12 cellular contexts compared by ENCODE assay signal in genomic region chr1:18938008-18938706, GRCh38. TPM values are rescaled to one million over a fixed set of nuclear protein-coding genes. Genes with fewer than 3 reads are reported as not detected.
DNase-seq lines count a peak whose midpoint lies in the region; ATAC-seq, FAIRE-seq and TF ChIP-seq lines count a peak whose summit lies in the region.
"Had no signal": no experiment of that assay in that cellular context is flagged by ENCODE, and none has a peak within 500 bp of the region (broad histone marks: within the 10 kb centered on the region; RNA-seq: fewer than 3 reads in every experiment).

No MANE protein-coding gene starts in this region.

- FAIRE-seq in GM12891 (lab: Jason Lieb, UNC), result no peak
- FAIRE-seq: bronchial epithelial cell had no signal

- TF ChIP-seq CTCF in RWPE1 (conservative IDR thresholded peaks at IDR 0.05; ENCODE audit: low read depth), result no peak
- no peak for TF ChIP-seq CTCF in foreskin keratinocyte (conservative IDR thresholded peaks at IDR 0.05)

- no peak overlapping the region for H3K9ac ChIP-seq in rectal smooth muscle tissue (ENCODE audit: low read length)

- H3K27ac ChIP-seq in RWPE1, result peak overlapping the region; percentile 95
- H3K27ac ChIP-seq in foreskin keratinocyte, result peak overlapping the region; percentile 86
- peak overlapping the region; percentile 1 for H3K27ac ChIP-seq in rectal smooth muscle tissue (ENCODE audit: low read depth, low read length)

- peaks cover 42% of the 10 kb centered on the region for H3K4me1 ChIP-seq in foreskin keratinocyte
- H3K4me1 ChIP-seq in rectal smooth muscle tissue (ENCODE audit: control insufficient read depth, insufficient read depth, low read length), result peaks cover 37% of the 10 kb centered on the region

- CTCF ChIA-PET in RWPE1 (lab: Yijun Ruan, JAX), result interaction anchor here (0.7 to 1.4 kb wide), 2 partner anchors 11 to 31 kb away, joined by 3 to 4 read pairs; no protein-coding TSS in a partner anchor

- no peaks in the 10 kb centered on the region for H3K36me3 ChIP-seq in rectal smooth muscle tissue (ENCODE audit: control insufficient read depth, insufficient read depth, low read length)

- no peak for TF ChIP-seq POLR2A in GM12891 (IDR thresholded peaks at IDR 0.05; ENCODE audit: low read depth, low read length)

- no peak for ATAC-seq in foreskin keratinocyte
- ATAC-seq: WTC11 had no signal

- POLR2A ChIA-PET in RWPE1 (lab: Yijun Ruan, JAX; ENCODE audit: low non-redundant PET), result no interaction called here

- no peak overlapping the region for H3K4me3 ChIP-seq in rectal smooth muscle tissue (ENCODE audit: low read length)

- DNase-seq in DMS 273 (lab: John Stamatoyannopoulos, UW; ENCODE audit: unreplicated experiment) (peak; percentile 86), RWPE1 (ENCODE audit: low spot score) (no peak), foreskin keratinocyte (no peak), pons (ENCODE audit: low spot score) (no peak), GM12891 (ENCODE audit: insufficient read length, low spot score) (no peak), HuH-7.5 (ENCODE audit: low spot score) (no peak), SKM-1 treated with dmso at 0.1 percent for 144 hours (lab: John Stamatoyannopoulos, UW; ENCODE audit: unreplicated experiment) (no peak)
- DNase-seq: activated T-cell treated with anti-CD3 and anti-CD28 coated beads, Interleukin-2, amount 50 U/mL, for 4 hours; GOT3 had no signal

- H3K27me3 ChIP-seq in foreskin keratinocyte (no peaks in the 10 kb centered on the region), rectal smooth muscle tissue (ENCODE audit: control insufficient read depth, insufficient read depth, low read length) (no peaks in the 10 kb centered on the region)

TF ChIP-seq in GM12891, 5 proteins besides CTCF, POLR2A, EP300 and RAD21:
- no peak for TF ChIP-seq SPI1 (IDR thresholded peaks at IDR 0.05; ENCODE audit: low read depth, low read length)
- no peak for TF ChIP-seq TAF1 (IDR thresholded peaks at IDR 0.05; ENCODE audit: low read depth, low read length)
- no peak for TF ChIP-seq POLR2AphosphoS5 (IDR thresholded peaks at IDR 0.05; ENCODE audit: low read depth, low read length)
- TF ChIP-seq POU2F2 (IDR thresholded peaks at IDR 0.05; ENCODE audit: low read depth, low read length), result no peak
- TF ChIP-seq PAX5 (IDR thresholded peaks at IDR 0.05; ENCODE audit: insufficient read depth, low read length, severe bottlenecking), result no peak

RNA-seq across cellular contexts. Expression of gene IFFO2, which starts 18.3 kb away (rescaled TPM):
- 47.5 and 57.3 TPM in 2 replicates for total RNA-seq in foreskin keratinocyte
- polyA plus RNA-seq in foreskin keratinocyte, result 18.3 and 23.6 TPM in 2 replicates
- 8.1 TPM for polyA plus RNA-seq in GM12891 (2012; ENCODE audit: low read depth, missing spikeins)

RNA-seq across cellular contexts. Expression of gene ALDH4A1, which starts 35.8 kb away (rescaled TPM):
- total RNA-seq in foreskin keratinocyte, result 26.7 and 33.2 TPM in 2 replicates
- polyA plus RNA-seq in foreskin keratinocyte, result 26.3 and 32.6 TPM in 2 replicates
- polyA plus RNA-seq in GM12891 (2012; ENCODE audit: low read depth, missing spikeins), result 8.5 TPM

Comparison
In these comparisons a context has a peak if more than half of its experiments do, and no peak if none do; other contexts are left out.
1. H3K27ac ChIP-seq: peak in every context shown above with its lines; median percentile 95 in RWPE1; 86 in foreskin keratinocyte; 1 in rectal smooth muscle tissue.